26 cellular contexts compared by ENCODE assay signal in the genomic region with DNA sequence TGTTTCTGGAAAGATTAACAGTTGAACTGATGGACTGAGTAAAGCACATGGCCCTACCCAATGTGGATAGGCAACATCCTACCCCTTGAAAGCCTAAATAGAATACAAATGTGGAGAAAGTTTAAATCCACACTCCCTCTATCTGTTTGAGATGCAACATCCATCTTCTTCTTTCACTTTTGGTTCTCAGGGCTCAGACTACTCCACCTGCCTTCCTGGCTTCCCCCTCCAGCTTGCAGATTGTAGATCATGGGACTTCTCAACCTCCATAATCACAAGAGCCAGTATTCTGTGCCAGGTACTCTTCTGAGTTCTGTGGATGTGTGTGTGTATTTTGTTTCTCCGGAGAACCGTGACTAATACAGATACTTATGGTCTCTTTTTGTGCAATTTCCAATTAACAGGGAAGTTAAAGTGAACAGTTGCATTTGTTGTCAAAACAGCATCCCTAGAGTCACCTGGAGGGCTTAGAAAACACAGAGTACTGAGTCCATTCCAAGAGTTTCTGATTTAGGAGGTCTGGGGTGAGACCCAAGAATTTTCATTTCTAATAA.
DNase-seq lines count a peak whose midpoint lies in the region; ATAC-seq and TF ChIP-seq lines count a peak whose summit lies in the region.
"Had no signal": no experiment of that assay in that cellular context is flagged by ENCODE, and none has a peak within 500 bp of the region (broad histone marks: within the 10 kb centered on the region; RNA-seq: fewer than 3 reads in every experiment).

No MANE protein-coding gene starts in this region.

- H3K9me3 Mint-ChIP-seq in nephron: no peaks in the 10 kb centered on the region

- no peaks in the 10 kb centered on the region for H3K27me3 ChIP-seq in adipocyte (replicated peaks; ENCODE audit: control insufficient read depth, insufficient read depth, low read length)
- H3K27me3 ChIP-seq: SJSA1, vagina had no signal

- H3K4me1 ChIP-seq in adipocyte (ENCODE audit: control insufficient read depth, insufficient read depth, low read length): peaks cover 26% of the 10 kb centered on the region
- H3K4me1 ChIP-seq: lower lobe of right lung, prostate gland, SJSA1, vagina had no signal

- ATAC-seq in HG03432 (IDR thresholded peaks at IDR 0.05; ENCODE audit: unreplicated experiment): no peak
- ATAC-seq in GM21786 (IDR thresholded peaks at IDR 0.05; ENCODE audit: unreplicated experiment): no peak
- no peak for ATAC-seq in HG03108 (IDR thresholded peaks at IDR 0.05; ENCODE audit: unreplicated experiment)
- ATAC-seq: activated T-cell treated with anti-CD3 and anti-CD28 coated beads, Interleukin-2, amount 50 U/mL, for 72 hours had no signal

- H3K27ac Mint-ChIP-seq in nephron: peak overlapping the region in 2 of 3 experiments; percentile 25 to 40
- H3K27ac Mint-ChIP-seq: activated naive CD4-positive, alpha-beta T cell treated with anti-CD3 and anti-CD28 coated beads, Interleukin-2, amount 10 ng/mL, durations not matched to agents 7 days and 5 days; activated T-cell treated with anti-CD3 and anti-CD28 coated beads, Interleukin-2, amount 50 U/mL, for 72 hours; CD8-positive, alpha-beta memory T cell; stimulated activated effector memory CD8-positive, alpha-beta T cell treated with anti-CD3 and anti-CD28 coated beads, Interleukin-12 subunit alpha, Interleukin-12 subunit beta, amount 100 ng/mL, for 72 hours had no signal

- H3K4me3 ChIP-seq in adipocyte (ENCODE audit: low read length): peak overlapping the region; percentile 74
- H3K4me3 ChIP-seq: lower lobe of right lung, prostate gland, SJSA1, skin epidermis, vagina had no signal

- no peaks in the 10 kb centered on the region for H3K27me3 Mint-ChIP-seq in nephron (ENCODE audit: low read depth)
- H3K27me3 Mint-ChIP-seq: activated naive CD4-positive, alpha-beta T cell treated with anti-CD3 and anti-CD28 coated beads, Interleukin-2, amount 10 ng/mL, durations not matched to agents 7 days and 5 days; CD8-positive, alpha-beta memory T cell had no signal

- in situ Hi-C loops in G401 (cut with HindIII; ENCODE audit: low sequenced_read_pairs): no loop called here

- H3K36me3 ChIP-seq in adipocyte (ENCODE audit: control insufficient read depth, insufficient read depth, low read length, severe bottlenecking): no peaks in the 10 kb centered on the region
- H3K36me3 ChIP-seq: lower lobe of right lung, prostate gland, SJSA1, vagina had no signal

- DNase-seq in G401 (ENCODE audit: low spot score) (peak; percentile 22), M059J (ENCODE audit: low read depth) (peak; percentile 2), adipocyte (ENCODE audit: low read depth) (no peak)
- DNase-seq: activated CD4-positive, alpha-beta T cell treated with anti-CD3 and anti-CD28 coated beads for 4 hours; activated naive CD4-positive, alpha-beta T cell treated with anti-CD3 and anti-CD28 coated beads, Interleukin-2, amount 10 ng/mL, durations not matched to agents 7 days and 5 days; activated T-cell treated with anti-CD3 and anti-CD28 coated beads, Interleukin-2, amount 50 U/mL, for 72 hours; anterior cingulate cortex; CD8-positive, alpha-beta memory T cell; cerebellar nuclear complex; DMS79; erythroblast; GOT3; Kasumi-1; lower lobe of right lung; NCI-H146; NK-92 treated with Interleukin-12 subunit alpha and Interleukin-12 subunit beta, amount 100 ng/mL, for 24 hours; stimulated activated CD4-positive, alpha-beta T cell treated with anti-CD3 and anti-CD28 coated beads, Interleukin-2, amount 100 ng/mL, for 24 hours had no signal

- H3K4me1 Mint-ChIP-seq in nephron: peaks cover 4% of the 10 kb centered on the region
- H3K4me1 Mint-ChIP-seq: activated naive CD4-positive, alpha-beta T cell treated with anti-CD3 and anti-CD28 coated beads, Interleukin-2, amount 10 ng/mL, durations not matched to agents 7 days and 5 days; CD8-positive, alpha-beta memory T cell; stimulated activated effector memory CD8-positive, alpha-beta T cell treated with anti-CD3 and anti-CD28 coated beads, Interleukin-12 subunit alpha, Interleukin-12 subunit beta, amount 100 ng/mL, for 72 hours had no signal

- TF ChIP-seq CTCF in nephron (IDR thresholded peaks at IDR 0.05; ENCODE audit: unreplicated experiment in 3 of 3): no peak

- H3K36me3 Mint-ChIP-seq in nephron (ENCODE audit: low read depth): no peaks in the 10 kb centered on the region
- H3K36me3 Mint-ChIP-seq: activated naive CD4-positive, alpha-beta T cell treated with anti-CD3 and anti-CD28 coated beads, Interleukin-2, amount 10 ng/mL, durations not matched to agents 7 days and 5 days; CD8-positive, alpha-beta memory T cell; stimulated activated effector memory CD8-positive, alpha-beta T cell treated with anti-CD3 and anti-CD28 coated beads, Interleukin-12 subunit alpha, Interleukin-12 subunit beta, amount 100 ng/mL, for 72 hours had no signal

- H3K9me3 ChIP-seq in adipocyte (ENCODE audit: control insufficient read depth, low read length): no peaks in the 10 kb centered on the region
- H3K9me3 ChIP-seq: lower lobe of right lung, prostate gland, SJSA1, vagina had no signal

- H3K4me3 Mint-ChIP-seq in nephron: no peak overlapping the region
- H3K4me3 Mint-ChIP-seq: activated naive CD4-positive, alpha-beta T cell treated with anti-CD3 and anti-CD28 coated beads, Interleukin-2, amount 10 ng/mL, durations not matched to agents 7 days and 5 days; activated T-cell treated with anti-CD3 and anti-CD28 coated beads, Interleukin-2, amount 50 U/mL, for 72 hours; CD8-positive, alpha-beta memory T cell; stimulated activated effector memory CD8-positive, alpha-beta T cell treated with anti-CD3 and anti-CD28 coated beads, Interleukin-12 subunit alpha, Interleukin-12 subunit beta, amount 100 ng/mL, for 72 hours had no signal

- peak overlapping the region; percentile 27 for H3K9ac ChIP-seq in adipocyte (ENCODE audit: low read length)
